10 cellular contexts compared by ENCODE assay signal in the genomic region with DNA sequence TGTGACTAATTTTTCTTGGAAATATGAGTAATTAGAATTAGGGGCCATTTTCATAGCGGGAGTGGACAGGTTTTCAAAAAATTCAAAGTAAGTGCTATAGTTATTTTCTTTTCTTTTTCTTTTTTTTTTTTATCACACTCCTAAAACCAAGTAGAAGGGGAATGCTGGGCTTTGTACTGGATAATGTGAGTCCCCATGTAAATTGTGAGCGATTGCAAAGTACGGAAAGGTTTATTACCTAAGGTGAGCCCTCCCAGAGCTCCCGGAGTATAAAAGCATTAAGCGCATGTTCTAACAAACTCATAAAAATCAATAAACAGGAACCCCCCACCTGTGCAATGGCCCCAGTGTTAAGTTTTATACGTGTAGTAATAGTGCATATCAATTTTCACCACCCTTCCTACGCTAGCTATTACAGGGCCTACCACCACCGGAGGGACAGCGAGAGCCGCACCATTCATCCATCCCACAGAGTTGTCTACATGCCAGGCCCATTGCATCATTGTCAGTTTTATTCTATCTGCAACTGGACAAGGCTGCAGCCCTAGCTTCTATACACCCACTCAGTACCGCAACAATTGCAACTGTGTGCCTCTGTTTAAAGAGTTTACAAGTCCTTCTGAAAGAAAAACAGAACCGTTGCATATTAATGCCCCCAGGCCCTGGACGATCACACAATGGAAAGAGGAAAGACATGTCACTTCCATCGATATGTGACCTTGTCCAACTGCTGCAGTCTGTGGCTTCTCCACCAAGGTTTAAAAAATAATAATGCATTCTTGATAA. TPM values are rescaled to one million over a fixed set of nuclear protein-coding genes. Genes with fewer than 3 reads are reported as not detected.
DNase-seq lines count a peak whose midpoint lies in the region; ATAC-seq lines count a peak whose summit lies in the region.
"Had no signal": no experiment of that assay in that cellular context is flagged by ENCODE, and none has a peak within 500 bp of the region (broad histone marks: within the 10 kb centered on the region; RNA-seq: fewer than 3 reads in every experiment).

No MANE protein-coding gene starts in this region.

- ATAC-seq in left ventricle myocardium superior (peak; percentile 93), HG03378 (IDR thresholded peaks at IDR 0.05; ENCODE audit: unreplicated experiment) (no peak)
- ATAC-seq in activated naive CD4-positive, alpha-beta T cell treated with anti-CD3 and anti-CD28 coated beads, Interleukin-2, amount 50 U/mL, for 72 hours: no peak

- H3K9me3 Mint-ChIP-seq in activated naive CD4-positive, alpha-beta T cell treated with anti-CD3 and anti-CD28 coated beads, Interleukin-2, amount 50 U/mL, for 72 hours: no peaks in the 10 kb centered on the region
- H3K9me3 Mint-ChIP-seq: T-helper 2 cell treated with Interferon-gamma antibody and Interleukin-4, amounts not matched to agents 5 μg/mL and 100 μg/mL, for 36 hours had no signal

- H3K36me3 Mint-ChIP-seq in activated naive CD4-positive, alpha-beta T cell treated with anti-CD3 and anti-CD28 coated beads, Interleukin-2, amount 50 U/mL, for 72 hours: no peaks in the 10 kb centered on the region

- intact Hi-C loops in left ventricle myocardium superior (cut with micrococcal nuclease): no loop called here

- DNase-seq in EL (peak; percentile 56), anterior cingulate cortex (lab: John Stamatoyannopoulos, UW) (peak in 42 of 58 donors; percentile 10 to 88 (median 64)), left ventricle myocardium superior (peak; percentile 58), putamen (ENCODE audit: low spot score) (peak; percentile 90), D341Med (ENCODE audit: low spot score) (no peak), NCI-H345 treated with DMSO at 0.1 percent for 48 hours (lab: John Stamatoyannopoulos, UW; ENCODE audit: unreplicated experiment) (no peak)
- DNase-seq in activated naive CD4-positive, alpha-beta T cell treated with anti-CD3 and anti-CD28 coated beads, Interleukin-2, amount 50 U/mL, for 72 hours (ENCODE audit: low spot score in 2 of 2): no peak
- DNase-seq: GDM1 had no signal

- H3K27ac Mint-ChIP-seq in activated naive CD4-positive, alpha-beta T cell treated with anti-CD3 and anti-CD28 coated beads, Interleukin-2, amount 50 U/mL, for 72 hours: no peak overlapping the region
- H3K27ac Mint-ChIP-seq: T-helper 2 cell treated with Interferon-gamma antibody and Interleukin-4, amounts not matched to agents 5 μg/mL and 100 μg/mL, for 36 hours had no signal

RNA-seq across cellular contexts. Expression of gene ZEB2, which starts 58.7 kb away (rescaled TPM):
- total RNA-seq in left ventricle myocardium superior: 83.2 TPM
- 1 to 10 TPM; 4.1 to 6.1 TPM for total RNA-seq in activated naive CD4-positive, alpha-beta T cell treated with anti-CD3 and anti-CD28 coated beads, Interleukin-2, amount 50 U/mL, for 72 hours

Comparison
In these comparisons a context has a peak if more than half of its experiments do, and no peak if none do; other contexts are left out.
1. DNase-seq: peak in EL (single experiment), anterior cingulate cortex (42 of 58), left ventricle myocardium superior (single experiment) and putamen (single experiment); none in D341Med (single experiment), NCI-H345 treated with DMSO at 0.1 percent for 48 hours (single experiment) and activated naive CD4-positive, alpha-beta T cell treated with anti-CD3 and anti-CD28 coated beads, Interleukin-2, amount 50 U/mL, for 72 hours (0 of 2).
2. RNA of gene ZEB2, which starts 58.7 kb away (total RNA-seq): 83.2 TPM in left ventricle myocardium superior (single experiment); 4.1 to 6.1 TPM in activated naive CD4-positive, alpha-beta T cell treated with anti-CD3 and anti-CD28 coated beads, Interleukin-2, amount 50 U/mL, for 72 hours; every median in the first group is over 10 times any median in the second.